23 cellular contexts compared by ENCODE assay signal in genomic region chr3:194816748-194817591, GRCh38.
"Had no signal": no experiment of that assay in that cellular context is flagged by ENCODE, and none has a peak within 500 bp of the region (broad histone marks: within the 10 kb centered on the region; RNA-seq: fewer than 3 reads in every experiment).

No MANE protein-coding gene starts in this region.

- H3K36me3 ChIP-seq: esophagus muscularis mucosa, gastrocnemius medialis, left lung, neutrophil, spleen, tibial nerve, upper lobe of right lung, vagina had no signal

- H3K27ac ChIP-seq: dorsolateral prefrontal cortex, epithelial cell of prostate, esophagus muscularis mucosa, gastrocnemius medialis, left lung, neutrophil, spleen, testis, upper lobe of right lung, vagina had no signal

- H3K27me3 ChIP-seq: gastrocnemius medialis, left lung, neutrophil, spleen, testis, tibial nerve, upper lobe of right lung, vagina had no signal

- H3K4me3 ChIP-seq: dorsolateral prefrontal cortex, esophagus muscularis mucosa, gastrocnemius medialis, left lung, lung, spleen, testis, tibial nerve, upper lobe of right lung, vagina had no signal

- H3K9me3 ChIP-seq: esophagus muscularis mucosa, gastrocnemius medialis, left lung, neutrophil, spleen, testis, tibial nerve, upper lobe of right lung, vagina had no signal

- ATAC-seq: left lung; naive thymus-derived CD4-positive, alpha-beta T cell; sciatic nerve; stimulated activated memory B cell treated with anti-CD40 and anti-IgM and Interleukin-4, amounts not matched to agents 10 μg/mL and 1 μg/mL and 100 μg/mL, for 72 hours; upper lobe of right lung had no signal

- H3K4me1 ChIP-seq: gastrocnemius medialis, left lung, spleen, testis, upper lobe of right lung, vagina had no signal

- DNase-seq: cortex of kidney; dorsolateral prefrontal cortex; effector memory CD4-positive, alpha-beta T cell; gastrocnemius medialis; islet precursor cell; left lung; mesendoderm; naive thymus-derived CD4-positive, alpha-beta T cell; nephron progenitor cell; spleen; stimulated activated CD4-positive, alpha-beta T cell treated with anti-CD3 and anti-CD28 coated beads, Interleukin-15, amount 100 ng/mL, for 24 hours; stimulated activated CD4-positive, alpha-beta T cell treated with anti-CD3 and anti-CD28 coated beads, Interleukin-1b, Interleukin-23, amount 100 ng/mL, for 48 hours; stimulated activated CD4-positive, alpha-beta T cell treated with anti-CD3 and anti-CD28 coated beads, Interleukin-4, amount 100 ng/mL, for 24 hours; testis had no signal
